In genomic region chr22:32591620-32592019, GRCh38 we compare ENCODE assay signal across 15 cellular contexts.
DNase-seq lines count a peak whose midpoint lies in the region; ATAC-seq, FAIRE-seq and TF ChIP-seq lines count a peak whose summit lies in the region.
"Had no signal": no experiment of that assay in that cellular context is flagged by ENCODE, and none has a peak within 500 bp of the region (broad histone marks: within the 10 kb centered on the region; RNA-seq: fewer than 3 reads in every experiment).

No MANE protein-coding gene starts in this region.

- H2AFZ ChIP-seq in HepG2 (ENCODE audit: low read length) (no peak overlapping the region), fibroblast of lung (ENCODE audit: low read length) (no peak overlapping the region)

- no peak overlapping the region for H3K4me2 ChIP-seq in HepG2 (ENCODE audit: low read depth, low read length)
- no peak overlapping the region for H3K4me2 ChIP-seq in fibroblast of lung (ENCODE audit: extremely low read depth, insufficient read depth, low read length)
- H3K4me2 ChIP-seq: A549 had no signal

- in situ Hi-C loops in HepG2 (cut with HindIII; ENCODE audit: extremely low pct_ligation_motif_present, low pct_unique_long_range_greater_than_20kb), result no loop called here

- H3K27ac ChIP-seq in liver (ENCODE audit: low read depth in 1 of 2, low read length in 2 of 2) (no peak overlapping the region), HepG2 (ENCODE audit: extremely low read length, insufficient read depth, low read length) (no peak overlapping the region), fibroblast of lung (ENCODE audit: insufficient read depth, low read length) (no peak overlapping the region), small intestine (ENCODE audit: low read depth in 1 of 2, low read length in 1 of 2) (no peak overlapping the region), Peyer's patch (no peak overlapping the region)
- H3K27ac ChIP-seq: A549, stomach, vagina had no signal

- TF ChIP-seq RAD21 in liver (IDR thresholded peaks at IDR 0.05) (peak in 1 of 2 donors; percentile 4), HepG2 (CRISPR knock-in tag; IDR thresholded peaks at IDR 0.05) (no peak)

- H4K20me1 ChIP-seq in HepG2 (ENCODE audit: insufficient read depth, low read length) (no peaks in the 10 kb centered on the region), fibroblast of lung (ENCODE audit: control insufficient read depth, extremely low read depth, insufficient read depth, low read length) (no peaks in the 10 kb centered on the region)

- H3K36me3 ChIP-seq in liver (ENCODE audit: control insufficient read depth in 4 of 4, insufficient read depth in 3 of 4, low read depth in 1 of 4, low read length in 3 of 4) (no peaks in the 10 kb centered on the region), HepG2 (replicated peaks in 1 of 2; ENCODE audit: control insufficient read depth in 1 of 2, insufficient read depth in 2 of 2, low read length in 2 of 2) (no peaks in the 10 kb centered on the region), fibroblast of lung (ENCODE audit: control insufficient read depth, insufficient read depth, low read length) (no peaks in the 10 kb centered on the region), small intestine (ENCODE audit: control insufficient read depth in 2 of 2, insufficient read depth in 2 of 2, low read length in 2 of 2) (no peaks in the 10 kb centered on the region), Peyer's patch (no peaks in the 10 kb centered on the region)
- H3K36me3 ChIP-seq: stomach, vagina had no signal

- H3K27me3 ChIP-seq in liver (ENCODE audit: control insufficient read depth in 4 of 4, insufficient read depth in 4 of 4, low read length in 3 of 4) (no peaks in the 10 kb centered on the region), HepG2 (ENCODE audit: control insufficient read depth in 1 of 2, insufficient read depth in 2 of 2, low read length in 2 of 2) (no peaks in the 10 kb centered on the region), fibroblast of lung (ENCODE audit: control insufficient read depth, insufficient read depth, low read length) (peaks cover 5% of the 10 kb centered on the region), small intestine (ENCODE audit: control insufficient read depth in 2 of 2, insufficient read depth in 2 of 2, low read length in 2 of 2) (no peaks in the 10 kb centered on the region), Peyer's patch (no peaks in the 10 kb centered on the region)
- H3K27me3 ChIP-seq: stomach, vagina had no signal

- BruUV-seq in HepG2 (replicated peaks; lab: Mats Ljungman, UMichigan), result no TSS peak

- intact Hi-C loops in HepG2 (cut with micrococcal nuclease; ENCODE audit: unreplicated experiment), result no loop called here
- intact Hi-C loops in left ventricle myocardium superior (cut with micrococcal nuclease), result no loop called here

- H3K9me3 ChIP-seq in liver (ENCODE audit: control insufficient read depth in 4 of 4, low read length in 3 of 4) (no peaks in the 10 kb centered on the region), HepG2 (ENCODE audit: low read length) (no peaks in the 10 kb centered on the region), fibroblast of lung (ENCODE audit: control insufficient read depth, insufficient read depth, low read depth, low read length) (no peaks in the 10 kb centered on the region), small intestine (ENCODE audit: control insufficient read depth, low read depth) (no peaks in the 10 kb centered on the region), Peyer's patch (no peaks in the 10 kb centered on the region)
- H3K9me3 ChIP-seq: A549, vagina had no signal

- H3K4me3 ChIP-seq in liver (ENCODE audit: low read depth in 1 of 3, low read length in 3 of 3) (no peak overlapping the region), HepG2 (replicated peaks in 1 of 3; ENCODE audit: insufficient read depth in 1 of 3, low read depth in 2 of 3, low read length in 3 of 3) (no peak overlapping the region), fibroblast of lung (replicated peaks in 1 of 4; ENCODE audit: control extremely low read depth in 1 of 4, insufficient read depth in 1 of 4, low read depth in 3 of 4, low read length in 4 of 4) (no peak overlapping the region), small intestine (ENCODE audit: low read depth in 1 of 2, low read length in 2 of 2) (no peak overlapping the region), Peyer's patch (no peak overlapping the region)
- H3K4me3 ChIP-seq: A549, stomach, vagina had no signal

- POLR2A ChIA-PET in HepG2 (lab: Yijun Ruan, JAX), result no interaction called here

- ATAC-seq in HepG2 (no peak), left ventricle myocardium superior (no peak)
- ATAC-seq: A549, Panc1 had no signal

- no peak for DNase-seq in HepG2 (ENCODE audit: low spot score)
- DNase-seq in T1000 (lab: John Stamatoyannopoulos, UW), result peak; percentile 44
- DNase-seq in fibroblast of lung (ENCODE audit: low read depth in 2 of 2), result peak; percentile 80 to 96
- peak; percentile 49 for DNase-seq in urothelium cell line (ENCODE audit: low spot score)
- no peak for DNase-seq in small intestine
- no peak for DNase-seq in Peyer's patch
- no peak for DNase-seq in left ventricle myocardium superior
- DNase-seq: NCI-H2029 treated with DMSO at 0.1 percent for 48 hours, NCI-H524 treated with DMSO at 0.1 percent for 48 hours, nephron progenitor cell, stomach had no signal

- no peak for TF ChIP-seq EP300 in HepG2 (IDR thresholded peaks at IDR 0.05; ENCODE audit: low read depth in 2 of 2, low read length in 2 of 2)
- no peak for TF ChIP-seq EP300 in HepG2 (CRISPR knock-in tag; IDR thresholded peaks at IDR 0.05; ENCODE audit: borderline replicate concordance)

- CTCF ChIA-PET in HepG2 (lab: Yijun Ruan, JAX; ENCODE audit: low intra/inter-chr PET ratio, low total read pairs), result no interaction called here

- WGBS in liver, result 74% methylated on average over 9 of the region's 9 CpGs
- WGBS in HepG2 (ENCODE audit: low lambda C conversion rate), result 82% methylated on average over 9 of the region's 9 CpGs
- WGBS in small intestine, 3 donors, result 79 to 90% (median 85%) methylated on average over 9 of the region's 9 CpGs

- no peak for TF ChIP-seq CTCF in liver (IDR thresholded peaks at IDR 0.05; ENCODE audit: low read depth, low read length, missing input control)
- TF ChIP-seq CTCF in HepG2 (CRISPR knock-in tag; IDR thresholded peaks at IDR 0.05), result no peak
- TF ChIP-seq CTCF in fibroblast of lung (conservative IDR thresholded peaks at IDR 0.05 in 1 of 2, IDR thresholded peaks at IDR 0.05 in 1 of 2; ENCODE audit: low read depth in 1 of 2, low read length in 2 of 2), result no peak
- no peak for TF ChIP-seq CTCF in Peyer's patch (IDR thresholded peaks at IDR 0.05)

- H3K79me2 ChIP-seq in HepG2 (ENCODE audit: insufficient read depth, low read length), result no peaks in the 10 kb centered on the region
- H3K79me2 ChIP-seq in fibroblast of lung (ENCODE audit: control insufficient read depth, insufficient read depth, low read length), result no peaks in the 10 kb centered on the region

- TF ChIP-seq POLR2A in HepG2 (IDR thresholded peaks at IDR 0.05; ENCODE audit: insufficient read depth in 1 of 2, low read depth in 2 of 2, low read length in 2 of 2) (no peak), Peyer's patch (IDR thresholded peaks at IDR 0.05) (no peak)

- FAIRE-seq in HepG2 (lab: Jason Lieb, UNC) (no peak), urothelium cell line (lab: Jason Lieb, UNC) (peak; percentile 53), small intestine (lab: Jason Lieb, UNC) (no peak)
- FAIRE-seq: A549 had no signal

- H3K4me1 ChIP-seq in liver (ENCODE audit: control insufficient read depth in 4 of 4, insufficient read depth in 4 of 4, low read length in 3 of 4) (no peaks in the 10 kb centered on the region), HepG2 (ENCODE audit: insufficient read depth, low read length) (peaks cover 11% of the 10 kb centered on the region), fibroblast of lung (ENCODE audit: control insufficient read depth, extremely low read depth, insufficient read depth, low read length) (no peaks in the 10 kb centered on the region), small intestine (ENCODE audit: control insufficient read depth in 2 of 2, insufficient read depth in 1 of 2, low read depth in 1 of 2, low read length in 1 of 2) (no peaks in the 10 kb centered on the region), Peyer's patch (no peaks in the 10 kb centered on the region)
- H3K4me1 ChIP-seq: A549, stomach had no signal

- no peak overlapping the region for H3K9ac ChIP-seq in liver (ENCODE audit: low read depth in 1 of 2, low read length in 2 of 2)
- no peak overlapping the region for H3K9ac ChIP-seq in HepG2 (ENCODE audit: insufficient read depth, low read depth, low read length)
- H3K9ac ChIP-seq in fibroblast of lung (ENCODE audit: insufficient read depth, low read length), result no peak overlapping the region

TF ChIP-seq in liver, 16 proteins besides CTCF, POLR2A, EP300 and RAD21:
- TF ChIP-seq ZBTB33 (IDR thresholded peaks at IDR 0.05) (no peak), RXRA (IDR thresholded peaks at IDR 0.05) (peak; percentile 27 to 33)

TF ChIP-seq in HepG2, 621 proteins besides CTCF, POLR2A, EP300 and RAD21 (continues in another document):
- TF ChIP-seq ARID4A (CRISPR knock-in tag; IDR thresholded peaks at IDR 0.05; ENCODE audit: borderline replicate concordance) (no peak), ZNF34 (CRISPR knock-in tag; IDR thresholded peaks at IDR 0.05; ENCODE audit: borderline replicate concordance) (no peak)

Comparison
In these comparisons a context has a peak if more than half of its experiments do, and no peak if none do; other contexts are left out.
1. DNase-seq: peak in T1000 (single experiment), fibroblast of lung (2 of 2) and urothelium cell line (single experiment); none in HepG2 (single experiment), small intestine (single experiment), Peyer's patch (0 of 3) and left ventricle myocardium superior (single experiment).